20 cellular contexts compared by ENCODE assay signal in the genomic region with DNA sequence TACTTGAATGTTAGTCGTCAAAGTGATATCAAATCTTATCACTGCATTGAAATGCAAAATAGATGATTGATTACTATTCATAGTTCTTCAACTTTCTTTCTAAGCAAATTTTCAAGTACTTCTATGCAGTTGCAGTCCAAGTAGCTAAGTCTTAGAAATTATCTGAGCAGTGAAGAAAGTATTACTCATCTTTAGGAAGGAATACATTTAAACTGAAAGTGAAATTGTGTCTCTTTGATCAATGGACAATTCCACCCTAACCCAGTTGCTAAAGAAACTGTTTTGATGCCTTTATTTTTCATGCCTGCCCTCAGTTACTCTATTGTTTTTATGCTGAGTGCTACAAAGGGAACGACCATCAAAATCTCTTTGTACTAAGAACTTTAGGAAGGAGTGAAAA.
DNase-seq lines count a peak whose midpoint lies in the region; ATAC-seq, FAIRE-seq and TF ChIP-seq lines count a peak whose summit lies in the region.
"Had no signal": no experiment of that assay in that cellular context is flagged by ENCODE, and none has a peak within 500 bp of the region (broad histone marks: within the 10 kb centered on the region; RNA-seq: fewer than 3 reads in every experiment).

No MANE protein-coding gene starts in this region.

- TF ChIP-seq CTCF in astrocyte (IDR thresholded peaks at IDR 0.05; ENCODE audit: insufficient read depth, low read depth, low read length) = no peak

- DNase-seq in EH (ENCODE audit: low read depth) (peak; percentile 28), HPDE6-E6E7 (ENCODE audit: extremely low spot score) (peak; percentile 6), astrocyte (ENCODE audit: low read depth) (peak; percentile 12), iris pigment epithelial cell (ENCODE audit: low read depth) (peak; percentile 49), GM12892 (ENCODE audit: insufficient read length) (no peak), erythroblast (lab: John Stamatoyannopoulos, UW) (no peak), cerebellar nuclear complex (lab: John Stamatoyannopoulos, UW) (no peak)
- DNase-seq: amniotic stem cell; cortex of kidney; KG1; NCI-H146; NCI-H510A treated with DMSO at 0.1 percent for 48 hours; PC-9; spleen; stimulated activated naive CD4-positive, alpha-beta T cell treated with Interleukin-2 at 50 U/mL for 16 hours; upper lobe of left lung had no signal

- H3K79me2 ChIP-seq in astrocyte (ENCODE audit: insufficient read depth, low read length) = no peaks in the 10 kb centered on the region

- no peaks in the 10 kb centered on the region for H3K36me3 ChIP-seq in astrocyte (ENCODE audit: insufficient read depth, low read length)
- H3K36me3 ChIP-seq: neutrophil, spleen, upper lobe of left lung had no signal

- H3K9ac ChIP-seq in astrocyte (ENCODE audit: low read length) = no peak overlapping the region

- H2AFZ ChIP-seq in astrocyte (ENCODE audit: low read depth, low read length) = no peak overlapping the region
- H2AFZ ChIP-seq: PC-9 had no signal

- no peaks in the 10 kb centered on the region for H3K36me3 Mint-ChIP-seq in astrocyte (ENCODE audit: low read depth, unreplicated experiment)

- no peaks in the 10 kb centered on the region for H4K20me1 ChIP-seq in astrocyte (ENCODE audit: insufficient read depth, low read length)

- no peaks in the 10 kb centered on the region for H3K27me3 Mint-ChIP-seq in astrocyte (ENCODE audit: low read depth, unreplicated experiment)
- H3K27me3 Mint-ChIP-seq: activated T-helper 17 cell treated with anti-CD3 and anti-CD28 coated beads, Interleukin-2, amount 50 U/mL, for 72 hours had no signal

- H3K27ac ChIP-seq in astrocyte (ENCODE audit: low read depth, low read length) = no peak overlapping the region
- H3K27ac ChIP-seq: neutrophil, PC-9, spleen, upper lobe of left lung had no signal

- H3K27me3 ChIP-seq in astrocyte (ENCODE audit: insufficient read depth, low read length) = no peaks in the 10 kb centered on the region
- H3K27me3 ChIP-seq: neutrophil, spleen, upper lobe of left lung had no signal

- peak overlapping the region; percentile 56 for H3K4me2 ChIP-seq in astrocyte (ENCODE audit: low read length)
- H3K4me2 ChIP-seq: PC-9 had no signal

- no peak overlapping the region for H3K4me3 Mint-ChIP-seq in astrocyte (ENCODE audit: unreplicated experiment)
- H3K4me3 Mint-ChIP-seq: activated T-helper 17 cell treated with anti-CD3 and anti-CD28 coated beads, Interleukin-2, amount 50 U/mL, for 72 hours had no signal

- H3K9me3 ChIP-seq in astrocyte (ENCODE audit: insufficient read depth, low read depth, low read length) = peaks cover 1% of the 10 kb centered on the region
- H3K9me3 ChIP-seq: neutrophil, upper lobe of left lung had no signal

- no peak overlapping the region for H3K27ac Mint-ChIP-seq in astrocyte (ENCODE audit: unreplicated experiment)
- H3K27ac Mint-ChIP-seq: activated T-helper 17 cell treated with anti-CD3 and anti-CD28 coated beads, Interleukin-2, amount 50 U/mL, for 72 hours had no signal

- no peaks in the 10 kb centered on the region for H3K9me3 Mint-ChIP-seq in astrocyte (ENCODE audit: unreplicated experiment)

- peaks cover 5% of the 10 kb centered on the region for H3K4me1 Mint-ChIP-seq in astrocyte (ENCODE audit: low read depth, unreplicated experiment)
- H3K4me1 Mint-ChIP-seq: activated T-helper 17 cell treated with anti-CD3 and anti-CD28 coated beads, Interleukin-2, amount 50 U/mL, for 72 hours had no signal

- no peak overlapping the region for H3K4me3 ChIP-seq in astrocyte (ENCODE audit: insufficient read depth, low read depth, low read length)
- H3K4me3 ChIP-seq: PC-9, spleen, upper lobe of left lung had no signal

- FAIRE-seq in astrocyte (lab: Jason Lieb, UNC) = no peak
- FAIRE-seq in GM12892 (lab: Jason Lieb, UNC) = no peak
- FAIRE-seq: D721Med had no signal

- TF ChIP-seq POLR2A in GM12892 (IDR thresholded peaks at IDR 0.05; ENCODE audit: low read depth, low read length) = no peak
- TF ChIP-seq POLR2A in erythroblast (IDR thresholded peaks at IDR 0.05; ENCODE audit: low read length) = no peak

- H3K4me1 ChIP-seq in astrocyte (ENCODE audit: insufficient read depth, low read length) = no peaks in the 10 kb centered on the region
- H3K4me1 ChIP-seq: upper lobe of left lung had no signal

- no peak for ATAC-seq in HG03460 (IDR thresholded peaks at IDR 0.05; ENCODE audit: unreplicated experiment)
- ATAC-seq: activated T-helper 17 cell treated with anti-CD3 and anti-CD28 coated beads, Interleukin-2, amount 50 U/mL, for 72 hours had no signal

Comparison
In these comparisons a context has a peak if more than half of its experiments do, and no peak if none do; other contexts are left out.
1. DNase-seq: peak in EH (single experiment), HPDE6-E6E7 (single experiment), astrocyte (single experiment) and iris pigment epithelial cell (single experiment); none in GM12892 (single experiment), erythroblast (0 of 2) and cerebellar nuclear complex (0 of 2).